In the genomic region with DNA sequence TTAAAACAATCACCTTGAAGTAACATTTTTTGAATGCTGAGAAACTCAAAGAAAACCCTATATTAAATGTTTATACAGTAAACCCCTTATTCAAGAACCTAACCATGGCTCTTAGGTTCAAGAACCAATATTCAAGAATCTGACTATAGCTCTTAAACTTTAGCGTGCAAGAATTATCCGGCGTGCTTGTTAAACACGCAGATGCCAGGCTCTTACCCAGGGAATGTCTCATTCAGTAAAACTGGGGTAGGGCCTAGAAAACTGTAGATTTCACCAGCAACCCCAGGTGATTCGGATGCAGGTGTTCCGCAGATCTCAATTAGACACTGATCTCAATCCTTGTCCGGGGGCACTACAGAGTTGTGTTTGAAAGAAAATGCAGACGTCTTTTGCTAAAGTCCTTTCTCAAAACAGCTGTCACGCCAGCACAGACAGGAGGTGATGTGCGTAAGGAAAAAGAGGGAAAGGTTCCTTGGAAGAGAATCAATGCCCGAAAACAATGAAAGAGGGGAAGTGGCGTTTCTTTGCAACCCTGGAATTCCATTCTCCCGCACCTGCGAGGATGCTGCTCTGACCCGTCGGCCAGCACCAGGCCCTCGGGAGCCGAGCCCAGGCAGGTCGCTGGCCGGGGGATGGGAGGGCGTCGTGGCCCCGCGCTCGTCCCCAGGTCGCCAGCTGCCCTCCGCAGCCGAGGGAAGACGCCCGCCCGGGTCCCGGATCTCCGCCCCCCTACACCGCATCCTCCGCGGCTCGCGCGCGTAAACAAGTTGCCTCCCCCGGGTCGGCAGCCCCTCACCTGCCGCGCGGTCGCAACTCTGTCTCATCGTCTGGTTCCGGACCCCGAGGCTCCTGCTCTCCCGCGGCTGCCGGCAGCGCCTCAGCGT, we compare ENCODE assay signal across 8 cellular contexts. TPM values are rescaled to one million over a fixed set of nuclear protein-coding genes. Genes with fewer than 3 reads are reported as not detected.
DNase-seq lines count a peak whose midpoint lies in the region; ATAC-seq and TF ChIP-seq lines count a peak whose summit lies in the region.

No MANE protein-coding gene starts in this region.

- DNase-seq in SJCRH30 (peak; percentile 36 to 42), hepatocyte (ENCODE audit: low spot score) (peak; percentile 55), sigmoid colon (peak; percentile 76), inferior parietal cortex (ENCODE audit: extremely low spot score) (no peak), SKM-1 treated with dmso at 0.1 percent for 144 hours (lab: John Stamatoyannopoulos, UW; ENCODE audit: unreplicated experiment) (no peak)

- no peaks in the 10 kb centered on the region for H3K27me3 ChIP-seq in SJCRH30
- H3K27me3 ChIP-seq in hepatocyte = no peaks in the 10 kb centered on the region
- no peaks in the 10 kb centered on the region for H3K27me3 ChIP-seq in sigmoid colon

- intact Hi-C loops in sigmoid colon (cut with DNase I) = loop anchor here (5.0 kb wide), 2 partner anchors 34 to 569 kb away; partner anchors contain the start of gene KRCC1

- TF ChIP-seq POLR2A in sigmoid colon (IDR thresholded peaks at IDR 0.05) = no peak

- ATAC-seq in HG02943 (IDR thresholded peaks at IDR 0.05; ENCODE audit: low read depth, unreplicated experiment) = peak; percentile 3

- H3K9me2 ChIP-seq in hepatocyte (replicated peaks; ENCODE audit: insufficient read depth) = no peaks in the 10 kb centered on the region

- peaks cover 54% of the 10 kb centered on the region for H3K79me2 ChIP-seq in hepatocyte

- TF ChIP-seq EP300 in sigmoid colon (IDR thresholded peaks at IDR 0.05) = no peak

- peak overlapping the region; percentile 85 for H3K4me2 ChIP-seq in hepatocyte

- WGBS in hepatocyte (ENCODE audit: low lambda C conversion rate, missing lambda C conversion rate) = 1% methylated on average over 35 of the region's 54 CpGs
- 1 to 3% methylated on average over 54 of the region's 54 CpGs for WGBS in sigmoid colon, 2 donors

- H3K36me3 ChIP-seq in SJCRH30 = no peaks in the 10 kb centered on the region
- H3K36me3 ChIP-seq in hepatocyte (replicated peaks; ENCODE audit: insufficient read depth, low read depth) = no peaks in the 10 kb centered on the region
- H3K36me3 ChIP-seq in sigmoid colon = no peaks in the 10 kb centered on the region

- no peak for TF ChIP-seq CTCF in GM12875 (IDR thresholded peaks at IDR 0.05; ENCODE audit: borderline replicate concordance, insufficient read depth, low read depth, low read length)
- no peak for TF ChIP-seq CTCF in hepatocyte (IDR thresholded peaks at IDR 0.05; ENCODE audit: poor library complexity)
- TF ChIP-seq CTCF in sigmoid colon (IDR thresholded peaks at IDR 0.05) = no peak

- H3K9me3 ChIP-seq in SJCRH30 (replicated peaks) = no peaks in the 10 kb centered on the region
- H3K9me3 ChIP-seq in hepatocyte (ENCODE audit: low read depth) = no peaks in the 10 kb centered on the region
- no peaks in the 10 kb centered on the region for H3K9me3 ChIP-seq in sigmoid colon

- peak overlapping the region; percentile 94 for H3K4me3 ChIP-seq in GM12875 (ENCODE audit: low read depth, low read length)
- H3K4me3 ChIP-seq in SJCRH30 = peak overlapping the region; percentile 85
- peak overlapping the region; percentile 22 for H3K4me3 ChIP-seq in hepatocyte
- H3K4me3 ChIP-seq in sigmoid colon = peak overlapping the region; percentile 86 to 95 (median 88)

- H3K27ac ChIP-seq in SJCRH30 (peak overlapping the region; percentile 48; the same call in 1 of the 2 replicates), angular gyrus (ENCODE audit: low read depth, low read length) (peak overlapping the region; percentile 27), hepatocyte (peak overlapping the region; percentile 91), sigmoid colon (peak overlapping the region; percentile 97 to 99 (median 97))

- no peaks in the 10 kb centered on the region for H3K4me1 ChIP-seq in SJCRH30
- peaks cover 20% of the 10 kb centered on the region for H3K4me1 ChIP-seq in hepatocyte (ENCODE audit: insufficient read depth)
- H3K4me1 ChIP-seq in sigmoid colon = peaks cover 0 to 35% (median 24%) of the 10 kb centered on the region in 4 donors

- H2AFZ ChIP-seq in hepatocyte = peak overlapping the region; percentile 37

- peaks cover 42% of the 10 kb centered on the region for H4K20me1 ChIP-seq in hepatocyte (ENCODE audit: insufficient read depth, poor library complexity, severe bottlenecking)

RNA-seq across cellular contexts. Expression of gene EIF2AK3, which starts 0.9 kb away (rescaled TPM):
- total RNA-seq in SJCRH30 (2014; rRNA removed; shearing (Covaris generic)) = 20.8 and 26.3 TPM in 2 replicates
- total RNA-seq in hepatocyte (38.1 and 41.9 TPM in 2 replicates), sigmoid colon (10 to 100 TPM in 2 of 4 donors, 1 to 10 TPM in 2; 7.1 to 16.6 (median 10.4) TPM)
- polyA plus RNA-seq in hepatocyte (19.5 and 21.0 TPM in 2 replicates), sigmoid colon (10 to 100 TPM in 1 of 3 donors, 1 to 10 TPM in 2; 3.0 to 13.6 (median 5.5) TPM)

Comparison
In these comparisons a context has a peak if more than half of its experiments do, and no peak if none do; other contexts are left out.
1. H3K4me3 ChIP-seq: peak in every context shown above with its lines; median percentile 94 in GM12875; 88 in sigmoid colon; 85 in SJCRH30; 22 in hepatocyte.
2. DNase-seq: peak in SJCRH30 (2 of 2), hepatocyte (single experiment) and sigmoid colon (single experiment); none in inferior parietal cortex (single experiment) and SKM-1 treated with dmso at 0.1 percent for 144 hours (single experiment).
3. H3K27ac ChIP-seq: peak in every context shown above with its lines; median percentile 97 in sigmoid colon; 91 in hepatocyte; 48 in SJCRH30; 27 in angular gyrus.